ENCODE assay signal across 17 cellular contexts in genomic region chr1:51899022-51899421, GRCh38.
"Had no signal": no experiment of that assay in that cellular context is flagged by ENCODE, and none has a peak within 500 bp of the region (broad histone marks: within the 10 kb centered on the region; RNA-seq: fewer than 3 reads in every experiment).

No MANE protein-coding gene starts in this region.

- H3K9me3 ChIP-seq: ascending aorta, gastroesophageal sphincter, spleen, transverse colon had no signal

- H3K4me3 Mint-ChIP-seq: activated CD4-positive, alpha-beta memory T cell treated with anti-CD3 and anti-CD28 coated beads, Interleukin-2, amount 10 ng/mL, durations not matched to agents 7 days and 5 days; activated CD4-positive, alpha-beta T cell treated with anti-CD3 and anti-CD28 coated beads for 36 hours; activated naive CD8-positive, alpha-beta T cell treated with anti-CD3 and anti-CD28 coated beads, Interleukin-2, amount 50 U/mL, for 24 hours; activated T-cell treated with anti-CD3 and anti-CD28 coated beads, Interleukin-2, amount 50 U/mL, for 72 hours; mesothelial cell of epicardium; naive B cell; stimulated activated naive B cell treated with anti-CD40 and anti-IgM and Interleukin-4, amounts not matched to agents 10 μg/mL and 1 μg/mL and 100 μg/mL, for 72 hours had no signal

- H3K27ac Mint-ChIP-seq: activated CD4-positive, alpha-beta memory T cell treated with anti-CD3 and anti-CD28 coated beads, Interleukin-2, amount 10 ng/mL, durations not matched to agents 7 days and 5 days; activated CD4-positive, alpha-beta T cell treated with anti-CD3 and anti-CD28 coated beads for 36 hours; activated naive CD8-positive, alpha-beta T cell treated with anti-CD3 and anti-CD28 coated beads, Interleukin-2, amount 50 U/mL, for 24 hours; activated T-cell treated with anti-CD3 and anti-CD28 coated beads, Interleukin-2, amount 50 U/mL, for 72 hours; mesothelial cell of epicardium; naive B cell; stimulated activated naive B cell treated with anti-CD40 and anti-IgM and Interleukin-4, amounts not matched to agents 10 μg/mL and 1 μg/mL and 100 μg/mL, for 72 hours had no signal

- H3K4me1 Mint-ChIP-seq: activated CD4-positive, alpha-beta T cell treated with anti-CD3 and anti-CD28 coated beads for 36 hours; activated naive CD8-positive, alpha-beta T cell treated with anti-CD3 and anti-CD28 coated beads, Interleukin-2, amount 50 U/mL, for 24 hours; naive B cell; stimulated activated naive B cell treated with anti-CD40 and anti-IgM and Interleukin-4, amounts not matched to agents 10 μg/mL and 1 μg/mL and 100 μg/mL, for 72 hours had no signal

- H3K4me3 ChIP-seq: ascending aorta, cardiac muscle cell, gastroesophageal sphincter, spleen, transverse colon had no signal

- ATAC-seq: activated CD4-positive, alpha-beta T cell treated with anti-CD3 and anti-CD28 coated beads for 36 hours; activated naive CD8-positive, alpha-beta T cell treated with anti-CD3 and anti-CD28 coated beads, Interleukin-2, amount 50 U/mL, for 24 hours; activated T-cell treated with anti-CD3 and anti-CD28 coated beads, Interleukin-2, amount 50 U/mL, for 72 hours; gastroesophageal sphincter; stimulated activated naive B cell treated with anti-CD40 and anti-IgM and Interleukin-4, amounts not matched to agents 10 μg/mL and 1 μg/mL and 100 μg/mL, for 72 hours had no signal

- H3K9me3 Mint-ChIP-seq: activated CD4-positive, alpha-beta memory T cell treated with anti-CD3 and anti-CD28 coated beads, Interleukin-2, amount 10 ng/mL, durations not matched to agents 7 days and 5 days; activated naive CD8-positive, alpha-beta T cell treated with anti-CD3 and anti-CD28 coated beads, Interleukin-2, amount 50 U/mL, for 24 hours; activated T-cell treated with anti-CD3 and anti-CD28 coated beads, Interleukin-2, amount 50 U/mL, for 72 hours; mesothelial cell of epicardium; stimulated activated naive B cell treated with anti-CD40 and anti-IgM and Interleukin-4, amounts not matched to agents 10 μg/mL and 1 μg/mL and 100 μg/mL, for 72 hours had no signal

- H3K27me3 ChIP-seq: ascending aorta had no signal

- DNase-seq: activated CD4-positive, alpha-beta memory T cell treated with anti-CD3 and anti-CD28 coated beads, Interleukin-2, amount 10 ng/mL, durations not matched to agents 7 days and 5 days; activated CD4-positive, alpha-beta T cell treated with anti-CD3 and anti-CD28 coated beads for 36 hours; activated CD8-positive, alpha-beta memory T cell treated with anti-CD3 and anti-CD28 coated beads, Interleukin-2, amount 50 U/mL, for 4 hours; activated naive CD4-positive, alpha-beta T cell; activated naive CD8-positive, alpha-beta T cell treated with anti-CD3 and anti-CD28 coated beads, Interleukin-2, amount 50 U/mL, for 24 hours; activated T-cell treated with anti-CD3 and anti-CD28 coated beads, Interleukin-2, amount 50 U/mL, for 72 hours; naive B cell; posterior cingulate gyrus; spleen; stimulated activated CD4-positive, alpha-beta T cell treated with anti-CD3 and anti-CD28 coated beads, Interleukin-2, amount 100 ng/mL, for 24 hours; stimulated activated naive B cell treated with anti-CD40 and anti-IgM and Interleukin-4, amounts not matched to agents 10 μg/mL and 1 μg/mL and 100 μg/mL, for 72 hours; T-helper 9 cell; transverse colon had no signal

- H3K27ac ChIP-seq: ascending aorta, cardiac muscle cell, gastroesophageal sphincter, spleen, transverse colon had no signal

- H3K36me3 Mint-ChIP-seq: mesothelial cell of epicardium; naive B cell; stimulated activated naive B cell treated with anti-CD40 and anti-IgM and Interleukin-4, amounts not matched to agents 10 μg/mL and 1 μg/mL and 100 μg/mL, for 72 hours had no signal

- H3K36me3 ChIP-seq: ascending aorta, cardiac muscle cell, gastroesophageal sphincter, spleen, transverse colon had no signal

- H3K4me1 ChIP-seq: ascending aorta, gastroesophageal sphincter, spleen, transverse colon had no signal
